Comparison of ENCODE assay signal across 8 cellular contexts in genomic region chr7:16982640-16983103, GRCh38.
DNase-seq lines count a peak whose midpoint lies in the region; ATAC-seq and TF ChIP-seq lines count a peak whose summit lies in the region.

No MANE protein-coding gene starts in this region.

- H3K4me2 ChIP-seq in mesenchymal stem cell (ENCODE audit: low read length, poor library complexity, severe bottlenecking): no peak overlapping the region

- H3K27ac ChIP-seq in mesenchymal stem cell (ENCODE audit: low read length, poor library complexity, severe bottlenecking) (no peak overlapping the region), uterus (peak overlapping the region in 1 of 2 donors; percentile 11)

- H3K4ac ChIP-seq in mesenchymal stem cell (ENCODE audit: low read depth in 1 of 2, low read length in 2 of 2): no peak overlapping the region

- peak; percentile 7 for DNase-seq in activated naive CD8-positive, alpha-beta T cell treated with anti-CD3 and anti-CD28 coated beads for 36 hours
- no peak for DNase-seq in activated naive CD8-positive, alpha-beta T cell treated with anti-CD3 and anti-CD28 coated beads, Interleukin-2, amount 50 U/mL, for 24 hours
- peak; percentile 71 for DNase-seq in LHCN-M2 (ENCODE audit: low read depth)
- DNase-seq in SW 1271 (lab: John Stamatoyannopoulos, UW): peak; percentile 19 to 76
- DNase-seq in dedifferentiated amniotic fluid mesenchymal stem cell (ENCODE audit: extremely low spot score): peak; percentile 74
- DNase-seq in mesenchymal stem cell: peak; percentile 70
- no peak for DNase-seq in uterus
- DNase-seq in mucosa of gallbladder (ENCODE audit: low spot score): no peak

- no peak overlapping the region for H3K23ac ChIP-seq in mesenchymal stem cell (ENCODE audit: low read length in 2 of 2)

- TF ChIP-seq POLR2A in uterus (IDR thresholded peaks at IDR 0.05): no peak

- no peak overlapping the region for H2BK5ac ChIP-seq in mesenchymal stem cell (ENCODE audit: low read depth, low read length, poor library complexity, severe bottlenecking)

- no peak overlapping the region for H3K4me3 ChIP-seq in mesenchymal stem cell (ENCODE audit: insufficient read depth in 1 of 2, low read depth in 1 of 2, low read length in 2 of 2)
- no peak overlapping the region for H3K4me3 ChIP-seq in uterus

- no peak overlapping the region for H3K27ac Mint-ChIP-seq in activated naive CD8-positive, alpha-beta T cell treated with anti-CD3 and anti-CD28 coated beads for 36 hours
- H3K27ac Mint-ChIP-seq in activated naive CD8-positive, alpha-beta T cell treated with anti-CD3 and anti-CD28 coated beads, Interleukin-2, amount 50 U/mL, for 24 hours: no peak overlapping the region

- H3K36me3 ChIP-seq in mesenchymal stem cell (ENCODE audit: control insufficient read depth in 1 of 2, insufficient read depth in 2 of 2, low read depth in 1 of 2, low read length in 2 of 2) (no peaks in the 10 kb centered on the region), uterus (no peaks in the 10 kb centered on the region)

- H2BK15ac ChIP-seq in mesenchymal stem cell (ENCODE audit: low read depth, poor library complexity, severe bottlenecking): no peak overlapping the region

- H2BK120ac ChIP-seq in mesenchymal stem cell (ENCODE audit: low read depth, low read length): no peak overlapping the region

- H3K9me3 Mint-ChIP-seq in activated naive CD8-positive, alpha-beta T cell treated with anti-CD3 and anti-CD28 coated beads for 36 hours: no peaks in the 10 kb centered on the region
- H3K9me3 Mint-ChIP-seq in activated naive CD8-positive, alpha-beta T cell treated with anti-CD3 and anti-CD28 coated beads, Interleukin-2, amount 50 U/mL, for 24 hours: no peaks in the 10 kb centered on the region

- H3K9me3 ChIP-seq in mesenchymal stem cell (ENCODE audit: control insufficient read depth, low read length) (no peaks in the 10 kb centered on the region), uterus (no peaks in the 10 kb centered on the region)

- H3K14ac ChIP-seq in mesenchymal stem cell (ENCODE audit: low read length in 2 of 2): no peak overlapping the region

- H2BK12ac ChIP-seq in mesenchymal stem cell (ENCODE audit: low read length in 2 of 2): no peak overlapping the region

- 5% methylated on average over 1 of the region's 3 CpGs for WGBS in mesenchymal stem cell

- H3K27me3 ChIP-seq in mesenchymal stem cell (ENCODE audit: control insufficient read depth in 1 of 2, insufficient read depth in 1 of 2, low read length in 2 of 2): no peaks in the 10 kb centered on the region
- no peaks in the 10 kb centered on the region for H3K27me3 ChIP-seq in uterus

- no peak overlapping the region for H4K8ac ChIP-seq in mesenchymal stem cell (ENCODE audit: low read length)

- H3K4me3 Mint-ChIP-seq in activated naive CD8-positive, alpha-beta T cell treated with anti-CD3 and anti-CD28 coated beads for 36 hours: no peak overlapping the region
- H3K4me3 Mint-ChIP-seq in activated naive CD8-positive, alpha-beta T cell treated with anti-CD3 and anti-CD28 coated beads, Interleukin-2, amount 50 U/mL, for 24 hours: no peak overlapping the region

- no peak overlapping the region for H3K18ac ChIP-seq in mesenchymal stem cell (ENCODE audit: low read depth in 1 of 2, low read length in 2 of 2)

- no peaks in the 10 kb centered on the region for H3K79me1 ChIP-seq in mesenchymal stem cell (replicated peaks; ENCODE audit: low read length, poor library complexity, severe bottlenecking)

- peaks cover 8% of the 10 kb centered on the region for H3K4me1 Mint-ChIP-seq in activated naive CD8-positive, alpha-beta T cell treated with anti-CD3 and anti-CD28 coated beads for 36 hours
- H3K4me1 Mint-ChIP-seq in activated naive CD8-positive, alpha-beta T cell treated with anti-CD3 and anti-CD28 coated beads, Interleukin-2, amount 50 U/mL, for 24 hours: peaks cover 4% of the 10 kb centered on the region

- no peak overlapping the region for H4K91ac ChIP-seq in mesenchymal stem cell (ENCODE audit: low read length)

- H3K27me3 Mint-ChIP-seq in activated naive CD8-positive, alpha-beta T cell treated with anti-CD3 and anti-CD28 coated beads for 36 hours: peaks cover 31% of the 10 kb centered on the region
- peaks cover 6% of the 10 kb centered on the region for H3K27me3 Mint-ChIP-seq in activated naive CD8-positive, alpha-beta T cell treated with anti-CD3 and anti-CD28 coated beads, Interleukin-2, amount 50 U/mL, for 24 hours

- intact Hi-C loops in uterus (cut with DNase I; ENCODE audit: low total_unique reads): no loop called here

- peak; percentile 54 to 76 (median 70) for TF ChIP-seq CTCF in uterus (IDR thresholded peaks at IDR 0.05)

- peak overlapping the region; percentile 65 for H3K9ac ChIP-seq in mesenchymal stem cell (ENCODE audit: low read length)

- H3K4me1 ChIP-seq in mesenchymal stem cell (ENCODE audit: control insufficient read depth, insufficient read depth, low read depth, low read length): peaks cover 2% of the 10 kb centered on the region
- no peaks in the 10 kb centered on the region for H3K4me1 ChIP-seq in uterus

- no peaks in the 10 kb centered on the region for H3K36me3 Mint-ChIP-seq in activated naive CD8-positive, alpha-beta T cell treated with anti-CD3 and anti-CD28 coated beads for 36 hours
- no peaks in the 10 kb centered on the region for H3K36me3 Mint-ChIP-seq in activated naive CD8-positive, alpha-beta T cell treated with anti-CD3 and anti-CD28 coated beads, Interleukin-2, amount 50 U/mL, for 24 hours (ENCODE audit: low read depth)

- no peak overlapping the region for H2AK5ac ChIP-seq in mesenchymal stem cell (ENCODE audit: low read length, severe bottlenecking)

- no peak overlapping the region for H2AFZ ChIP-seq in mesenchymal stem cell (ENCODE audit: low read depth, low read length)

- no peak for ATAC-seq in activated naive CD8-positive, alpha-beta T cell treated with anti-CD3 and anti-CD28 coated beads, Interleukin-2, amount 50 U/mL, for 24 hours

Comparison
In these comparisons a context has a peak if more than half of its experiments do, and no peak if none do; other contexts are left out.
1. DNase-seq: peak in activated naive CD8-positive, alpha-beta T cell treated with anti-CD3 and anti-CD28 coated beads for 36 hours (single experiment), LHCN-M2 (single experiment), SW 1271 (2 of 2), dedifferentiated amniotic fluid mesenchymal stem cell (single experiment) and mesenchymal stem cell (single experiment); none in activated naive CD8-positive, alpha-beta T cell treated with anti-CD3 and anti-CD28 coated beads, Interleukin-2, amount 50 U/mL, for 24 hours (single experiment), uterus (0 of 2) and mucosa of gallbladder (single experiment).